Comparison of ENCODE assay signal across 8 cellular contexts in genomic region chr11:81644239-81644840, GRCh38.
DNase-seq lines count a peak whose midpoint lies in the region; ATAC-seq and TF ChIP-seq lines count a peak whose summit lies in the region.

No MANE protein-coding gene starts in this region.

- H3K36me3 ChIP-seq in OCI-LY3 (replicated peaks; ENCODE audit: low read depth, low read length) = no peaks in the 10 kb centered on the region

- H3K79me2 ChIP-seq in OCI-LY3 (ENCODE audit: low read length) = no peaks in the 10 kb centered on the region

- peak overlapping the region; percentile 57 for H3K4me2 ChIP-seq in OCI-LY3 (ENCODE audit: low read length)

- peaks cover 3% of the 10 kb centered on the region; the same call in 1 of the 2 replicates for H3K27me3 ChIP-seq in OCI-LY3 (ENCODE audit: low read depth, low read length)

- H3K36me3 Mint-ChIP-seq in Calu3 (ENCODE audit: insufficient read depth, unreplicated experiment) = no peaks in the 10 kb centered on the region

- H3K9me3 Mint-ChIP-seq in Calu3 (ENCODE audit: low read depth, unreplicated experiment) = peaks cover 2% of the 10 kb centered on the region

- DNase-seq in stimulated activated naive CD4-positive, alpha-beta T cell (lab: John Stamatoyannopoulos, UW) = peak in 4 of 6 experiments; percentile 2 to 49 (median 24)
- DNase-seq in stimulated activated naive CD4-positive, alpha-beta T cell treated with Interleukin-2 at 50 U/mL for 16 hours (lab: John Stamatoyannopoulos, UW) = no peak
- DNase-seq in cerebellum (ENCODE audit: low spot score) (peak; percentile 2), midbrain (lab: John Stamatoyannopoulos, UW) (peak; percentile 47), Calu3 (no peak)

- no peak overlapping the region for H3K27ac Mint-ChIP-seq in Calu3 (ENCODE audit: unreplicated experiment)

- H3K4me3 Mint-ChIP-seq in Calu3 (ENCODE audit: low read depth, unreplicated experiment) = no peak overlapping the region

- H4K20me1 ChIP-seq in OCI-LY3 (ENCODE audit: insufficient read depth, low read length) = no peaks in the 10 kb centered on the region

- no peak overlapping the region for H3K27ac ChIP-seq in OCI-LY3 (ENCODE audit: low read length)

- H3K9ac ChIP-seq in OCI-LY3 (ENCODE audit: low read length) = peak overlapping the region; percentile 12; the same call in 1 of the 2 replicates

- ATAC-seq in GM21447 (IDR thresholded peaks at IDR 0.05; ENCODE audit: unreplicated experiment) (peak; percentile 92), HG03565 (IDR thresholded peaks at IDR 0.05; ENCODE audit: unreplicated experiment) (peak; percentile 95)

- peaks cover 3% of the 10 kb centered on the region; the same call in 1 of the 2 replicates for H3K4me1 ChIP-seq in OCI-LY3 (ENCODE audit: low read length)

- intact Hi-C loops in Calu3 (cut with micrococcal nuclease; ENCODE audit: unreplicated experiment) = loop anchor here (2.0 kb wide), 2 partner anchors 584 to 1050 kb away; no protein-coding TSS in a partner anchor

- no TSS peak for BruUV-seq in Calu3 (replicated peaks; lab: Mats Ljungman, UMichigan)

- H2AFZ ChIP-seq in OCI-LY3 (ENCODE audit: low read depth, low read length) = peak overlapping the region; percentile 40; the same call in 1 of the 2 replicates

- CTCF ChIA-PET in Calu3 (lab: Charles Lee) = interaction anchor here (0.5 kb wide), 1 partner anchor 1419 kb away, joined by 3 read pairs; no protein-coding TSS in a partner anchor

- no peaks in the 10 kb centered on the region for H3K9me3 ChIP-seq in OCI-LY3 (ENCODE audit: insufficient read depth, low read length)

- TF ChIP-seq CTCF in OCI-LY3 (IDR thresholded peaks at IDR 0.05; ENCODE audit: low read depth, low read length) = peak; percentile 97
- no peak for TF ChIP-seq CTCF in Calu3 (IDR thresholded peaks at IDR 0.05; ENCODE audit: unreplicated experiment)

- H3K27me3 Mint-ChIP-seq in Calu3 (ENCODE audit: unreplicated experiment) = no peaks in the 10 kb centered on the region

- H3K4me1 Mint-ChIP-seq in Calu3 (ENCODE audit: low read depth, unreplicated experiment) = no peaks in the 10 kb centered on the region

- H3K4me3 ChIP-seq in OCI-LY3 (ENCODE audit: low read length) = peak overlapping the region; percentile 45

Comparison
In these comparisons a context has a peak if more than half of its experiments do, and no peak if none do; other contexts are left out.
1. DNase-seq: peak in stimulated activated naive CD4-positive, alpha-beta T cell (4 of 6), cerebellum (single experiment) and midbrain (single experiment); none in stimulated activated naive CD4-positive, alpha-beta T cell treated with Interleukin-2 at 50 U/mL for 16 hours (single experiment) and Calu3 (single experiment).